8 cellular contexts compared by ENCODE assay signal in the genomic region with DNA sequence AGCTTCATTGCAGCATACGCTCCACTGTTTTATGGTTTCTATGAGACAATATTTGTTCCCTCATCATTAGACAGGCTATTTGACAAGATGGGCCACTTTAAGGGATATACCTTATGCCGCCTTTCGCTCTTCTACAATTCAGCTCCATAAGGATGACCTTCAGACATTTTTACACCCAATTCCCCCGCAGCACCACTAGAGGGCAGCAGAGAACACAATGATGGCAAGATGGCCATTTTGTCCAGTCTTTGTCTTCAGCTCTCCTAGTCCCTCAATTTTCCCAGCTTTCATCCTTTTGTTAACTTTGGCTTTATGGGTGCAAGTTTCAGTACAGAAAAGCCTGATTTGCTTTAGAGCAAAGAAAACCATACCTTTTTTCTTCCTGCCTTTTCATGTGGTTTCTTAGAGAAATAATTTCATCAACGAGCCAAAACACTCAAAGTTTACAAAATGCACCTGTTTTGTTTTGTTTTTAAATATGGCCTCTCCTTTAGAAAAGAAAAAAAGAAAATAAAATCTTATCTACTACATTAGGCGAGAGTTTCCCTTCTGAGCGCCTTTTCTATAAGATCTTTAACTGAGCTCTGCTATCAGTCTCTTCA.
DNase-seq lines count a peak whose midpoint lies in the region; ATAC-seq and TF ChIP-seq lines count a peak whose summit lies in the region.

No MANE protein-coding gene starts in this region.

- H3K27ac ChIP-seq in Karpas-422 (ENCODE audit: low read length), result no peak overlapping the region
- H3K27ac ChIP-seq in PC-3 (ENCODE audit: low read length), result no peak overlapping the region
- H3K27ac ChIP-seq in ovary, result no peak overlapping the region
- H3K27ac ChIP-seq in vagina, result no peak overlapping the region

- POLR2A ChIA-PET in PC-3 (lab: Charles Lee; ENCODE audit: unreplicated experiment), result no interaction called here

- H3K4me2 ChIP-seq in Karpas-422 (ENCODE audit: low read depth, low read length, poor library complexity, severe bottlenecking), result no peak overlapping the region
- H3K4me2 ChIP-seq in PC-3 (ENCODE audit: low read length), result no peak overlapping the region

- H2AFZ ChIP-seq in Karpas-422 (ENCODE audit: low read length) (no peak overlapping the region), PC-3 (ENCODE audit: low read length) (peak overlapping the region; percentile 61; the same call in 1 of the 2 replicates)

- H3K79me2 ChIP-seq in Karpas-422 (ENCODE audit: low read length), result no peaks in the 10 kb centered on the region
- H3K79me2 ChIP-seq in PC-3 (ENCODE audit: low read length), result no peaks in the 10 kb centered on the region

- H3K4me3 ChIP-seq in Karpas-422 (ENCODE audit: low read length), result no peak overlapping the region
- H3K4me3 ChIP-seq in PC-3 (ENCODE audit: low read length), result no peak overlapping the region
- no peak overlapping the region for H3K4me3 ChIP-seq in ovary
- H3K4me3 ChIP-seq in vagina, result no peak overlapping the region

- H3K4me1 ChIP-seq in Karpas-422 (ENCODE audit: low read length), result no peaks in the 10 kb centered on the region
- no peaks in the 10 kb centered on the region for H3K4me1 ChIP-seq in PC-3 (ENCODE audit: insufficient read depth, low read length)
- H3K4me1 ChIP-seq in ovary (ENCODE audit: insufficient read depth), result no peaks in the 10 kb centered on the region
- no peaks in the 10 kb centered on the region for H3K4me1 ChIP-seq in vagina

- peak; percentile 77 for TF ChIP-seq CTCF in PC-3 (conservative IDR thresholded peaks at IDR 0.05; ENCODE audit: low read depth, low read length)
- peak; percentile 33 to 61 (median 41) for TF ChIP-seq CTCF in ovary (IDR thresholded peaks at IDR 0.05)
- TF ChIP-seq CTCF in vagina (IDR thresholded peaks at IDR 0.05), result peak; percentile 82 to 94 (median 89)

- H3K36me3 ChIP-seq in Karpas-422 (ENCODE audit: insufficient read depth, low read length), result no peaks in the 10 kb centered on the region
- H3K36me3 ChIP-seq in PC-3 (ENCODE audit: low read depth, low read length), result no peaks in the 10 kb centered on the region; the same call in 1 of the 2 replicates
- H3K36me3 ChIP-seq in ovary, result no peaks in the 10 kb centered on the region
- no peaks in the 10 kb centered on the region for H3K36me3 ChIP-seq in vagina

- H3K9ac ChIP-seq in Karpas-422 (ENCODE audit: low read length) (no peak overlapping the region), PC-3 (ENCODE audit: low read length) (no peak overlapping the region)

- CTCF ChIA-PET in PC-3 (lab: Charles Lee), result interaction anchor here (0.6 to 1.1 kb wide), 2 partner anchors 720 to 721 kb away, joined by 3 to 4 read pairs; no protein-coding TSS in a partner anchor

- DNase-seq in SIG-M5 treated with dmso at 0.1 percent for 504 hours (lab: John Stamatoyannopoulos, UW; ENCODE audit: unreplicated experiment), result peak; percentile 24
- DNase-seq in SIG-M5 (lab: John Stamatoyannopoulos, UW), result no peak
- DNase-seq in Karpas-422, result peak; percentile 79
- DNase-seq in PC-3, result peak; percentile 63
- peak; percentile 10 for DNase-seq in activated T-helper 1 cell treated with Interleukin-2 at 50 U/mL for 16 hours (ENCODE audit: low read depth)
- peak; percentile 66 for DNase-seq in foreskin melanocyte
- DNase-seq in ovary, result peak; percentile 18 to 59 (median 45)
- no peak for DNase-seq in vagina (ENCODE audit: extremely low spot score in 2 of 2)

- H3K27me3 ChIP-seq in Karpas-422 (ENCODE audit: low read length), result no peaks in the 10 kb centered on the region
- H3K27me3 ChIP-seq in PC-3 (ENCODE audit: low read length), result no peaks in the 10 kb centered on the region
- H3K27me3 ChIP-seq in ovary, result no peaks in the 10 kb centered on the region
- no peaks in the 10 kb centered on the region for H3K27me3 ChIP-seq in vagina

- intact Hi-C loops in PC-3 (cut with micrococcal nuclease), result loop anchor here (5.0 kb wide), 1 partner anchor 721 kb away; no protein-coding TSS in a partner anchor
- intact Hi-C loops in ovary (cut with DNase I), result loop anchor here in 2 of 4 donors (10.0 kb wide), 2 partner anchors 723 to 833 kb away; no protein-coding TSS in a partner anchor
- intact Hi-C loops in vagina (cut with DNase I), result loop anchor here (10.0 kb wide), 1 partner anchor 823 kb away; no protein-coding TSS in a partner anchor

- H3K9me2 ChIP-seq in Karpas-422 (replicated peaks; ENCODE audit: insufficient read depth, low read length) (no peaks in the 10 kb centered on the region), PC-3 (replicated peaks; ENCODE audit: low read length) (no peaks in the 10 kb centered on the region)

- H3K9me3 ChIP-seq in Karpas-422 (ENCODE audit: low read length) (no peaks in the 10 kb centered on the region), PC-3 (ENCODE audit: low read length) (no peaks in the 10 kb centered on the region), ovary (no peaks in the 10 kb centered on the region), vagina (no peaks in the 10 kb centered on the region)

- TF ChIP-seq POLR2A in ovary (IDR thresholded peaks at IDR 0.05) (no peak), vagina (IDR thresholded peaks at IDR 0.05) (no peak)

- WGBS in ovary, 3 donors, result 21 to 32% (median 22%) methylated on average over 7 of the region's 7 CpGs

- no TSS peak for BruUV-seq in PC-3 (replicated peaks; lab: Mats Ljungman, UMichigan)

- H4K20me1 ChIP-seq in Karpas-422 (ENCODE audit: insufficient read depth, low read depth, low read length) (no peaks in the 10 kb centered on the region), PC-3 (ENCODE audit: low read length) (no peaks in the 10 kb centered on the region)

- TF ChIP-seq EP300 in ovary (IDR thresholded peaks at IDR 0.05), result no peak

- no peak for ATAC-seq in PC-3

- H3F3A ChIP-seq in PC-3 (ENCODE audit: low read length, unreplicated experiment), result no peaks in the 10 kb centered on the region

Comparison
In these comparisons a context has a peak if more than half of its experiments do, and no peak if none do; other contexts are left out.
1. DNase-seq: peak in SIG-M5 treated with dmso at 0.1 percent for 504 hours (single experiment), Karpas-422 (single experiment), PC-3 (single experiment), activated T-helper 1 cell treated with Interleukin-2 at 50 U/mL for 16 hours (single experiment), foreskin melanocyte (single experiment) and ovary (5 of 5); none in SIG-M5 (single experiment) and vagina (0 of 2).
2. Peak in every context shown above with its lines, with median percentiles within 50 percentile points of each other: CTCF ChIP-seq.